In genomic region chr17:43917348-43918025, GRCh38 we compare ENCODE assay signal across 8 cellular contexts. TPM values are rescaled to one million over a fixed set of nuclear protein-coding genes. Genes with fewer than 3 reads are reported as not detected.
A peak's percentile ranks its signal among the peaks of the same experiment; 100 is the strongest.
DNase-seq lines count a peak whose midpoint lies in the region; ATAC-seq and TF ChIP-seq lines count a peak whose summit lies in the region.

No MANE protein-coding gene starts in this region.

- POLR2A ChIA-PET in HCT116 (lab: Charles Lee): no interaction called here
- POLR2A ChIA-PET in activated CD8-positive, alpha-beta T cell treated with anti-CD3 and anti-CD28 coated beads for 36 hours (lab: Charles Lee): no interaction called here

- WGBS in esophagus muscularis mucosa: 14% methylated on average over 21 of the region's 43 CpGs

- intact Hi-C loops in HCT116 (cut with micrococcal nuclease): no loop called here
- intact Hi-C loops in activated CD8-positive, alpha-beta T cell treated with anti-CD3 and anti-CD28 coated beads for 36 hours (cut with micrococcal nuclease): no loop called here
- intact Hi-C loops in esophagus muscularis mucosa (cut with DNase I): no loop called here

- no peaks in the 10 kb centered on the region for H3K9me3 Mint-ChIP-seq in activated CD8-positive, alpha-beta T cell treated with anti-CD3 and anti-CD28 coated beads for 36 hours
- no peaks in the 10 kb centered on the region for H3K9me3 Mint-ChIP-seq in neural crest cell

- peaks cover 7% of the 10 kb centered on the region for H3K4me1 Mint-ChIP-seq in activated CD8-positive, alpha-beta T cell treated with anti-CD3 and anti-CD28 coated beads for 36 hours (ENCODE audit: low read depth)
- H3K4me1 Mint-ChIP-seq in neural crest cell: no peaks in the 10 kb centered on the region

- RAD21 ChIA-PET in HCT116 (lab: Charles Lee; ENCODE audit: low non-redundant PET in 1 of 2, low total read pairs in 2 of 2, uncharacterized antibody in 2 of 2, unreplicated experiment in 2 of 2): no interaction called here

- H3K27ac Mint-ChIP-seq in activated CD8-positive, alpha-beta T cell treated with anti-CD3 and anti-CD28 coated beads for 36 hours: peak overlapping the region; percentile 61
- no peak overlapping the region for H3K27ac Mint-ChIP-seq in neural crest cell (ENCODE audit: unreplicated experiment)

- no peak for DNase-seq in AG09309 (ENCODE audit: low read depth)
- DNase-seq in HCT116 (ENCODE audit: low read depth, low spot score): no peak
- peak; percentile 65 for DNase-seq in activated CD8-positive, alpha-beta T cell treated with anti-CD3 and anti-CD28 coated beads for 36 hours
- DNase-seq in esophagus muscularis mucosa (ENCODE audit: extremely low spot score): no peak
- DNase-seq in neural crest cell (ENCODE audit: low read depth, low spot score): no peak
- no peak for DNase-seq in NCI-H2081 treated with DMSO at 0.1 percent for 48 hours (lab: John Stamatoyannopoulos, UW)
- no peak for DNase-seq in D341Med (ENCODE audit: low spot score)

- no peak overlapping the region for H3K9ac ChIP-seq in HCT116 (ENCODE audit: low read length)

- no peaks in the 10 kb centered on the region for H3K27me3 Mint-ChIP-seq in activated CD8-positive, alpha-beta T cell treated with anti-CD3 and anti-CD28 coated beads for 36 hours
- H3K27me3 Mint-ChIP-seq in neural crest cell (ENCODE audit: low read depth): peaks cover 5% of the 10 kb centered on the region

- TF ChIP-seq EP300 in esophagus muscularis mucosa (IDR thresholded peaks at IDR 0.05): no peak

- H3K36me3 Mint-ChIP-seq in activated CD8-positive, alpha-beta T cell treated with anti-CD3 and anti-CD28 coated beads for 36 hours (ENCODE audit: low read depth): no peaks in the 10 kb centered on the region
- H3K36me3 Mint-ChIP-seq in neural crest cell (ENCODE audit: low read depth): no peaks in the 10 kb centered on the region

- 0 out of 2 replicates have a peak, but pooled peaks have one; percentile 4 for TF ChIP-seq RAD21 in HCT116 (IDR thresholded peaks at IDR 0.05; ENCODE audit: low read depth)

- H3K27ac ChIP-seq in HCT116 (ENCODE audit: low read depth, low read length): no peak overlapping the region
- H3K27ac ChIP-seq in esophagus muscularis mucosa (replicated peaks in 1 of 4): no peak overlapping the region

- H3K4me3 ChIP-seq in AG09309 (ENCODE audit: control insufficient read depth, low read depth, low read length): no peak overlapping the region
- H3K4me3 ChIP-seq in HCT116 (replicated peaks in 1 of 2; ENCODE audit: low read depth in 1 of 2, low read length in 2 of 2): no peak overlapping the region
- H3K4me3 ChIP-seq in esophagus muscularis mucosa: peak overlapping the region; percentile 36 to 46 (median 40)

- H3K36me3 ChIP-seq in HCT116 (ENCODE audit: control insufficient read depth in 1 of 2, insufficient read depth in 2 of 2, low read length in 2 of 2) (no peaks in the 10 kb centered on the region), esophagus muscularis mucosa (no peaks in the 10 kb centered on the region)

- H3K79me2 ChIP-seq in HCT116 (ENCODE audit: insufficient read depth, low read length): no peaks in the 10 kb centered on the region

- no TSS peak for BruUV-seq in HCT116 (replicated peaks; lab: Mats Ljungman, UMichigan)

- ATAC-seq in HCT116 (no peak; the same call in 1 of the 2 replicates), HG03159 (IDR thresholded peaks at IDR 0.05; ENCODE audit: unreplicated experiment) (no peak)
- ATAC-seq in activated CD8-positive, alpha-beta T cell treated with anti-CD3 and anti-CD28 coated beads for 36 hours: peak; percentile 78

- no peaks in the 10 kb centered on the region for H3K9me2 ChIP-seq in HCT116 (ENCODE audit: insufficient read depth)

- H3K27me3 ChIP-seq in HCT116 (ENCODE audit: insufficient read depth, low read length) (no peaks in the 10 kb centered on the region), esophagus muscularis mucosa (peaks cover 0 to 56% (median 0%) of the 10 kb centered on the region in 4 donors)

- peak; percentile 56 for TF ChIP-seq CTCF in AG09309 (IDR thresholded peaks at IDR 0.05; ENCODE audit: control insufficient read depth, insufficient read depth, low read depth, low read length, missing control alignments)
- TF ChIP-seq CTCF in HCT116 (IDR thresholded peaks at IDR 0.05 in 2 of 3, conservative IDR thresholded peaks at IDR 0.05 in 1 of 3; ENCODE audit: borderline replicate concordance in 1 of 3, insufficient read depth in 1 of 3, low read depth in 2 of 3, low read length in 2 of 3): peak in 2 of 3 experiments; percentile 11 to 18; a peak in 1 of 6 replicates
- peak; percentile 36 for TF ChIP-seq CTCF in activated CD8-positive, alpha-beta T cell treated with anti-CD3 and anti-CD28 coated beads for 36 hours (IDR thresholded peaks at IDR 0.05)
- TF ChIP-seq CTCF in esophagus muscularis mucosa (IDR thresholded peaks at IDR 0.05): peak; percentile 18 to 57 (median 23)
- TF ChIP-seq CTCF in neural crest cell (conservative IDR thresholded peaks at IDR 0.05): peak; percentile 52

- peaks cover 0 to 3% of the 10 kb centered on the region in 2 experiments; a peak in 1 of 4 replicates for H3K4me1 ChIP-seq in HCT116 (ENCODE audit: control insufficient read depth in 1 of 2, insufficient read depth in 2 of 2, low read length in 2 of 2)
- H3K4me1 ChIP-seq in esophagus muscularis mucosa: peaks cover 0 to 13% (median 10%) of the 10 kb centered on the region in 4 donors

- H4K20me1 ChIP-seq in HCT116 (ENCODE audit: insufficient read depth): no peaks in the 10 kb centered on the region

- no peak overlapping the region for H3K4me2 ChIP-seq in HCT116 (ENCODE audit: low read length)

- TF ChIP-seq POLR2A in HCT116 (IDR thresholded peaks at IDR 0.05; ENCODE audit: borderline replicate concordance, extremely low read depth, insufficient read depth, insufficient read length) (no peak), esophagus muscularis mucosa (IDR thresholded peaks at IDR 0.05; ENCODE audit: low read depth) (no peak)

- H3K9me3 ChIP-seq in HCT116 (ENCODE audit: control insufficient read depth in 1 of 2, insufficient read depth in 1 of 2, low read depth in 1 of 2, low read length in 2 of 2): no peaks in the 10 kb centered on the region
- H3K9me3 ChIP-seq in esophagus muscularis mucosa: no peaks in the 10 kb centered on the region

- CTCF ChIA-PET in HCT116 (lab: Charles Lee): interaction anchor here (1.8 kb wide), 1 partner anchor 26 kb away, joined by 5 read pairs; no protein-coding TSS in a partner anchor
- CTCF ChIA-PET in activated CD8-positive, alpha-beta T cell treated with anti-CD3 and anti-CD28 coated beads for 36 hours (lab: Charles Lee): interaction anchor here (1.0 to 4.4 kb wide), 5 partner anchors 8 to 39 kb away, joined by 3 to 34 read pairs (median 4); no protein-coding TSS in a partner anchor

- H2AFZ ChIP-seq in HCT116 (ENCODE audit: low read depth, low read length, poor library complexity, severe bottlenecking): no peak overlapping the region

- peak overlapping the region; percentile 63 for H3K4me3 Mint-ChIP-seq in activated CD8-positive, alpha-beta T cell treated with anti-CD3 and anti-CD28 coated beads for 36 hours
- no peak overlapping the region for H3K4me3 Mint-ChIP-seq in neural crest cell

TF ChIP-seq in HCT116, 20 proteins besides CTCF, POLR2A, EP300 and RAD21:
- TF ChIP-seq ZFX (IDR thresholded peaks at IDR 0.05): no peak
- TF ChIP-seq JUND (IDR thresholded peaks at IDR 0.05): no peak
- no peak for TF ChIP-seq ZBTB33 (IDR thresholded peaks at IDR 0.05; ENCODE audit: extremely low read depth, insufficient replicate concordance, low read length)
- no peak for TF ChIP-seq CBX3 (IDR thresholded peaks at IDR 0.05; ENCODE audit: low read depth)
- no peak for TF ChIP-seq SRF (IDR thresholded peaks at IDR 0.05; ENCODE audit: low read depth)
- peak; percentile 15 for TF ChIP-seq TCF7L2 (IDR thresholded peaks at IDR 0.05; ENCODE audit: borderline replicate concordance, extremely low read depth, insufficient read depth, insufficient read length)
- no peak for TF ChIP-seq EGR1 (IDR thresholded peaks at IDR 0.05; ENCODE audit: low read depth)

RNA-seq across cellular contexts. Expression of gene MPP2, which starts 10.2 kb away (rescaled TPM):
- 16.4 TPM for total RNA-seq in HCT116 (2021; ENCODE audit: unreplicated experiment)
- polyA plus RNA-seq in HCT116 (2012): 7.5 and 10.2 TPM in 2 replicates
- 1 to 10 TPM; 6.0 TPM for total RNA-seq in activated CD8-positive, alpha-beta T cell treated with anti-CD3 and anti-CD28 coated beads for 36 hours
- total RNA-seq in esophagus muscularis mucosa: 10 to 100 TPM; 13.3 to 15.9 (median 15.6) TPM
- total RNA-seq in neural crest cell: 26.8 and 29.8 TPM in 2 replicates

RNA-seq across cellular contexts. Expression of gene PPY, which starts 24.8 kb away (rescaled TPM):
- total RNA-seq in HCT116 (2021; ENCODE audit: unreplicated experiment): not detected
- not detected in 2 replicates for polyA plus RNA-seq in HCT116 (2012)
- not detected for total RNA-seq in activated CD8-positive, alpha-beta T cell treated with anti-CD3 and anti-CD28 coated beads for 36 hours
- not detected for total RNA-seq in esophagus muscularis mucosa
- total RNA-seq in neural crest cell: not detected in 2 replicates

RNA-seq across cellular contexts. Expression of gene PYY, which starts 36.3 kb away (rescaled TPM):
- 0.52 TPM for total RNA-seq in HCT116 (2021; ENCODE audit: unreplicated experiment)
- polyA plus RNA-seq in HCT116 (2012): 0.98 and 1.2 TPM in 2 replicates
- under 1 TPM in 1 of 2 experiments, not detected in 1; 0.29 TPM for total RNA-seq in activated CD8-positive, alpha-beta T cell treated with anti-CD3 and anti-CD28 coated beads for 36 hours
- not detected for total RNA-seq in esophagus muscularis mucosa
- not detected in 2 replicates for total RNA-seq in neural crest cell

Comparison
In these comparisons a context has a peak if more than half of its experiments do, and no peak if none do; other contexts are left out.
1. H3K4me3 ChIP-seq: peak in esophagus muscularis mucosa (4 of 4); none in AG09309 (single experiment) and HCT116 (0 of 2).
2. Peak in every context shown above with its lines, with median percentiles within 50 percentile points of each other: CTCF ChIP-seq.